ENCODE assay signal across 9 cellular contexts in the genomic region with DNA sequence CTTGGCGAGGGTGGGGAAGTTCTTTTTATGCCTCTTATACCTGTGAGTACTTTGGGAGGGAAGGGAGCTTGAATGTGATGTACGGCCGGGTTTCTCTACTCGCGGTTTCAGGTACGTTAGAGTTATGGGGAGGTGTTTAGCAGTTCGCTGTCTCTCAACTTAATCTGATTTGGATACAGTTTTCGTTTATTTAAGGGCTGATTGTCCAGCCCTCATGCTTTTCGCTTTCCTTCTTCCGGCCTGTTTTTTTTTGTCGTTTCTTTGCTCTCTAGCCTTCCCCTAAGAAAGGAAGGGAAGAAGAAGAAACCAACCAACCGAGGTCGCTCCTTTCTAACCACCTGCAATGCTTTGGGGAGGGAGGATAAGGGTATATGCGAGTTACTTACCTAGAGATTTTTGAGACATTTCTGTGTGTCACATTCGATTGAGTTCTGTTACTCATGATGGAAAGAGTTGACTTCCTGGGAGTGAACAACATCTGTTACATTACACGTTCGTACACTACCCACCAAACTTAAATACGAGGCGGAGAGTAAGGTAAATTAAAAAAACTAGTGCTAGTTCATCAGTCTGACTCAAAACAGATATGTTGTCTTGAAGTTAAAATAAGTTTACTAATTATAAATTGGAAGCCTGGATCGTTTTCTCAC. TPM values are rescaled to one million over a fixed set of nuclear protein-coding genes. Genes with fewer than 3 reads are reported as not detected.
DNase-seq lines count a peak whose midpoint lies in the region; ATAC-seq, FAIRE-seq and TF ChIP-seq lines count a peak whose summit lies in the region.
"Had no signal": no experiment of that assay in that cellular context is flagged by ENCODE, and none has a peak within 500 bp of the region (broad histone marks: within the 10 kb centered on the region; RNA-seq: fewer than 3 reads in every experiment).

No MANE protein-coding gene starts in this region.

- H3K27me3 ChIP-seq in keratinocyte (ENCODE audit: control insufficient read depth, extremely low read depth, insufficient read depth, low read length) (no peaks in the 10 kb centered on the region), upper lobe of right lung (no peaks in the 10 kb centered on the region)

- intact Hi-C loops in upper lobe of right lung (cut with DNase I), result no loop called here

- H3K4me1 Mint-ChIP-seq in activated T-cell treated with anti-CD3 and anti-CD28 coated beads, Interleukin-2, amount 50 U/mL, for 4 hours (ENCODE audit: low read depth), result peaks cover 58% of the 10 kb centered on the region
- H3K4me1 Mint-ChIP-seq in activated CD8-positive, alpha-beta T cell treated with anti-CD3 and anti-CD28 coated beads, Interleukin-2, amount 10 ng/mL, durations not matched to agents 7 days and 5 days (ENCODE audit: low read depth), result peaks cover 38% of the 10 kb centered on the region

- no peaks in the 10 kb centered on the region for H3K27me3 Mint-ChIP-seq in activated T-cell treated with anti-CD3 and anti-CD28 coated beads, Interleukin-2, amount 50 U/mL, for 4 hours (ENCODE audit: low read depth)
- no peaks in the 10 kb centered on the region for H3K27me3 Mint-ChIP-seq in activated CD8-positive, alpha-beta T cell treated with anti-CD3 and anti-CD28 coated beads, Interleukin-2, amount 10 ng/mL, durations not matched to agents 7 days and 5 days (ENCODE audit: low read depth)

- peak overlapping the region; percentile 91 for H3K9ac ChIP-seq in keratinocyte (ENCODE audit: control insufficient read depth, extremely low read depth, insufficient read depth, low read length)

- TF ChIP-seq CTCF in keratinocyte (optimal IDR thresholded peaks at IDR 0.05 in 1 of 3, IDR thresholded peaks at IDR 0.05 in 1 of 3, conservative IDR thresholded peaks at IDR 0.05 in 1 of 3; ENCODE audit: extremely low read depth in 1 of 3, insufficient read depth in 2 of 3, low read length in 3 of 3), result no peak
- no peak for TF ChIP-seq CTCF in upper lobe of right lung (IDR thresholded peaks at IDR 0.05)

- H3K36me3 ChIP-seq in keratinocyte (ENCODE audit: control insufficient read depth in 2 of 2, extremely low read depth in 1 of 2, insufficient read depth in 2 of 2, low read length in 2 of 2) (peaks cover 0 to under 1% of the 10 kb centered on the region in 2 experiments), upper lobe of right lung (peaks cover under 1% of the 10 kb centered on the region)

- no peaks in the 10 kb centered on the region for H3K9me1 ChIP-seq in keratinocyte (ENCODE audit: control insufficient read depth, extremely low read depth, insufficient read depth, low read length)

- ATAC-seq in activated T-cell treated with anti-CD3 and anti-CD28 coated beads, Interleukin-2, amount 50 U/mL, for 4 hours, result peak; percentile 2 to 3
- peak; percentile 3 for ATAC-seq in activated CD8-positive, alpha-beta T cell treated with anti-CD3 and anti-CD28 coated beads, Interleukin-2, amount 10 ng/mL, durations not matched to agents 7 days and 5 days
- ATAC-seq in upper lobe of right lung (no peak), HG02885 (IDR thresholded peaks at IDR 0.05; ENCODE audit: poor library complexity, unreplicated experiment) (no peak)

- H3K4me3 Mint-ChIP-seq in activated T-cell treated with anti-CD3 and anti-CD28 coated beads, Interleukin-2, amount 50 U/mL, for 4 hours, result no peak overlapping the region
- H3K4me3 Mint-ChIP-seq in activated CD8-positive, alpha-beta T cell treated with anti-CD3 and anti-CD28 coated beads, Interleukin-2, amount 10 ng/mL, durations not matched to agents 7 days and 5 days, result no peak overlapping the region

- H3K27ac Mint-ChIP-seq in activated CD8-positive, alpha-beta T cell treated with anti-CD3 and anti-CD28 coated beads, Interleukin-2, amount 10 ng/mL, durations not matched to agents 7 days and 5 days, result no peak overlapping the region

- H3K4me2 ChIP-seq in keratinocyte (ENCODE audit: control insufficient read depth, extremely low read depth, insufficient read depth, low read depth, low read length), result peak overlapping the region; percentile 93

- CTCF ChIA-PET in activated CD8-positive, alpha-beta T cell treated with anti-CD3 and anti-CD28 coated beads, Interleukin-2, amount 10 ng/mL, durations not matched to agents 7 days and 5 days (lab: Charles Lee), result interaction anchor here (0.9 to 2.1 kb wide), 6 partner anchors 10 to 153 kb away, joined by 4 to 12 read pairs (median 6); no protein-coding TSS in a partner anchor

- H3K4me3 ChIP-seq in keratinocyte (ENCODE audit: control insufficient read depth in 2 of 3, extremely low read depth in 1 of 3, insufficient read depth in 2 of 3, low read depth in 1 of 3, low read length in 3 of 3), result peak overlapping the region; percentile 72 to 96 (median 84)
- peak overlapping the region; percentile 90 for H3K4me3 ChIP-seq in upper lobe of right lung

- FAIRE-seq in keratinocyte (lab: Jason Lieb, UNC), result no peak
- FAIRE-seq: islet of Langerhans had no signal

- H3K79me2 ChIP-seq in keratinocyte (ENCODE audit: control insufficient read depth, insufficient read depth, low read length), result peaks cover 86% of the 10 kb centered on the region

- peaks cover 12% of the 10 kb centered on the region for H4K20me1 ChIP-seq in keratinocyte (ENCODE audit: control insufficient read depth, extremely low read depth, insufficient read depth, low read length)

- dilution Hi-C loops in keratinocyte (cut with MboI; ENCODE audit: extremely low pct_ligation_motif_present, low sequenced_read_pairs), result no loop called here

- POLR2A ChIA-PET in activated CD8-positive, alpha-beta T cell treated with anti-CD3 and anti-CD28 coated beads, Interleukin-2, amount 10 ng/mL, durations not matched to agents 7 days and 5 days (lab: Charles Lee), result interaction anchor here (0.6 to 3.0 kb wide), 5 partner anchors 10 to 197 kb away, joined by 4 to 23 read pairs (median 6); a partner anchor contains a TSS

- H3K9me3 Mint-ChIP-seq in activated T-cell treated with anti-CD3 and anti-CD28 coated beads, Interleukin-2, amount 50 U/mL, for 4 hours, result no peaks in the 10 kb centered on the region
- no peaks in the 10 kb centered on the region for H3K9me3 Mint-ChIP-seq in activated CD8-positive, alpha-beta T cell treated with anti-CD3 and anti-CD28 coated beads, Interleukin-2, amount 10 ng/mL, durations not matched to agents 7 days and 5 days (ENCODE audit: insufficient read depth)

- H3K27ac ChIP-seq in keratinocyte (ENCODE audit: control insufficient read depth, insufficient read depth, low read length), result peak overlapping the region; percentile 92
- H3K27ac ChIP-seq in upper lobe of right lung, result peak overlapping the region; percentile 94

- peak overlapping the region; percentile 85 for H2AFZ ChIP-seq in keratinocyte (ENCODE audit: control insufficient read depth, low read length)

- peaks cover 23% of the 10 kb centered on the region for H3K4me1 ChIP-seq in keratinocyte (ENCODE audit: control insufficient read depth, extremely low read depth, insufficient read depth, low read length)
- peaks cover 25% of the 10 kb centered on the region for H3K4me1 ChIP-seq in upper lobe of right lung

- H3K36me3 Mint-ChIP-seq in activated T-cell treated with anti-CD3 and anti-CD28 coated beads, Interleukin-2, amount 50 U/mL, for 4 hours (ENCODE audit: insufficient read depth), result peaks cover 3% of the 10 kb centered on the region
- peaks cover 5% of the 10 kb centered on the region for H3K36me3 Mint-ChIP-seq in activated CD8-positive, alpha-beta T cell treated with anti-CD3 and anti-CD28 coated beads, Interleukin-2, amount 10 ng/mL, durations not matched to agents 7 days and 5 days (ENCODE audit: low read depth)

- no peak for DNase-seq in activated T-cell treated with anti-CD3 and anti-CD28 coated beads, Interleukin-2, amount 50 U/mL, for 4 hours
- no peak for DNase-seq in activated T-cell treated with anti-CD3 and anti-CD28 coated beads for 4 hours
- peak; percentile 15 for DNase-seq in HT1080 (ENCODE audit: low read depth)
- no peak for DNase-seq in activated CD8-positive, alpha-beta T cell treated with anti-CD3 and anti-CD28 coated beads, Interleukin-2, amount 10 ng/mL, durations not matched to agents 7 days and 5 days
- DNase-seq in keratinocyte (ENCODE audit: low read depth, low spot score), result no peak
- DNase-seq in upper lobe of right lung, result no peak
- DNase-seq in activated naive CD4-positive, alpha-beta T cell treated with anti-CD3 and anti-CD28 coated beads, Interleukin-2, amount 50 U/mL, for 16 hours, result no peak

- H3K9me3 ChIP-seq in keratinocyte (ENCODE audit: control insufficient read depth, low read depth, low read length) (no peaks in the 10 kb centered on the region), upper lobe of right lung (no peaks in the 10 kb centered on the region)

RNA-seq across cellular contexts. Expression of a gene that starts 0.9 kb away (rescaled TPM):
- total RNA-seq in activated T-cell treated with anti-CD3 and anti-CD28 coated beads, Interleukin-2, amount 50 U/mL, for 4 hours, result 100 to 1,000 TPM; 102 to 111 (median 102) TPM
- total RNA-seq in HT1080 (2014; rRNA removed; shearing (Covaris generic)), result 22.6 and 37.3 TPM in 2 replicates
- 17.0 and 17.5 TPM in 2 replicates for polyA plus RNA-seq in HT1080 (2015; cell fraction: cytosol; rRNA removed)
- 40.3 and 44.0 TPM in 2 replicates for polyA plus RNA-seq in HT1080 (2015; cell fraction: nucleus; rRNA removed)
- 10 to 100 TPM; 47.5 TPM for total RNA-seq in activated CD8-positive, alpha-beta T cell treated with anti-CD3 and anti-CD28 coated beads, Interleukin-2, amount 10 ng/mL, durations not matched to agents 7 days and 5 days
- 13.4 to 32.6 TPM (median 24.7 TPM) in 3 replicates for polyA plus RNA-seq in keratinocyte
- 173 TPM for polyA plus RNA-seq in keratinocyte (2011; ENCODE audit: low read depth)
- polyA plus RNA-seq in keratinocyte (2011; cell fraction: cytosol; rRNA removed), result 16.7 and 29.7 TPM in 2 replicates
- 66.8 and 70.4 TPM in 2 replicates for polyA plus RNA-seq in keratinocyte (2011; cell fraction: nucleus; rRNA removed)
- 51.2 and 83.6 TPM in 2 replicates for polyA plus RNA-seq in keratinocyte (2012; ENCODE audit: low replicate concordance)
- 30.1 to 59.7 TPM (median 45.6 TPM) in 3 replicates for polyA minus RNA-seq in keratinocyte
- polyA minus RNA-seq in keratinocyte (2011; cell fraction: cytosol; rRNA and poly(A)+ RNA removed), result 5.6 TPM
- 33.0 and 91.6 TPM in 2 replicates for polyA minus RNA-seq in keratinocyte (2011; cell fraction: nucleus; rRNA and poly(A)+ RNA removed)
- total RNA-seq in upper lobe of right lung, result 30.4 TPM

RNA-seq across cellular contexts. Expression of a gene that starts 1.9 kb away (rescaled TPM):
- total RNA-seq in activated T-cell treated with anti-CD3 and anti-CD28 coated beads, Interleukin-2, amount 50 U/mL, for 4 hours, result 10 to 100 TPM; 34.3 to 36.3 (median 35.6) TPM
- total RNA-seq in HT1080 (2014; rRNA removed; shearing (Covaris generic)), result 65.7 and 67.4 TPM in 2 replicates
- polyA plus RNA-seq in HT1080 (2015; cell fraction: cytosol; rRNA removed), result 67.8 and 71.8 TPM in 2 replicates
- 70.2 and 80.7 TPM in 2 replicates for polyA plus RNA-seq in HT1080 (2015; cell fraction: nucleus; rRNA removed)
- total RNA-seq in activated CD8-positive, alpha-beta T cell treated with anti-CD3 and anti-CD28 coated beads, Interleukin-2, amount 10 ng/mL, durations not matched to agents 7 days and 5 days, result 10 to 100 TPM; 34.7 to 38.3 TPM
- 46.4 to 73.3 TPM (median 62.4 TPM) in 3 replicates for polyA plus RNA-seq in keratinocyte
- 38.0 TPM for polyA plus RNA-seq in keratinocyte (2011; ENCODE audit: low read depth)
- polyA plus RNA-seq in keratinocyte (2011; cell fraction: cytosol; rRNA removed), result 50.4 and 88.9 TPM in 2 replicates
- 43.8 and 54.8 TPM in 2 replicates for polyA plus RNA-seq in keratinocyte (2011; cell fraction: nucleus; rRNA removed)
- 22.0 and 46.8 TPM in 2 replicates for polyA plus RNA-seq in keratinocyte (2012; ENCODE audit: low replicate concordance)
- 3.7 to 29.1 TPM (median 19.1 TPM) in 3 replicates for polyA minus RNA-seq in keratinocyte
- polyA minus RNA-seq in keratinocyte (2011; cell fraction: cytosol; rRNA and poly(A)+ RNA removed), result 33.8 TPM
- 10.8 and 20.6 TPM in 2 replicates for polyA minus RNA-seq in keratinocyte (2011; cell fraction: nucleus; rRNA and poly(A)+ RNA removed)
- total RNA-seq in upper lobe of right lung, result 21.9 TPM

RNA-seq across cellular contexts. Expression of a gene that starts 37.1 kb away (rescaled TPM):
- under 1 TPM; 0.47 to 0.68 (median 0.54) TPM for total RNA-seq in activated T-cell treated with anti-CD3 and anti-CD28 coated beads, Interleukin-2, amount 50 U/mL, for 4 hours
- 0.17 TPM in 1 of 2 replicates, not detected in the other for total RNA-seq in HT1080 (2014; rRNA removed; shearing (Covaris generic))
- polyA plus RNA-seq in HT1080 (2015; cell fraction: cytosol; rRNA removed), result 0.43 and 0.51 TPM in 2 replicates
- 0.96 and 3.5 TPM in 2 replicates for polyA plus RNA-seq in HT1080 (2015; cell fraction: nucleus; rRNA removed)
- total RNA-seq in activated CD8-positive, alpha-beta T cell treated with anti-CD3 and anti-CD28 coated beads, Interleukin-2, amount 10 ng/mL, durations not matched to agents 7 days and 5 days, result 1 to 10 TPM; 1.4 to 1.6 TPM
- 0.53 to 1.4 TPM (median 1.1 TPM) in 3 replicates for polyA plus RNA-seq in keratinocyte
- polyA plus RNA-seq in keratinocyte (2011; ENCODE audit: low read depth), result 2.1 TPM
- 0.12 and 0.52 TPM in 2 replicates for polyA plus RNA-seq in keratinocyte (2011; cell fraction: cytosol; rRNA removed)
- 3.6 and 4.3 TPM in 2 replicates for polyA plus RNA-seq in keratinocyte (2011; cell fraction: nucleus; rRNA removed)
- 0.29 and 2.7 TPM in 2 replicates for polyA plus RNA-seq in keratinocyte (2012; ENCODE audit: low replicate concordance)
- polyA minus RNA-seq in keratinocyte, result 0.29 TPM in 1 of 3 replicates, not detected in the others
- not detected for polyA minus RNA-seq in keratinocyte (2011; cell fraction: cytosol; rRNA and poly(A)+ RNA removed)
- 0.62 TPM in 1 of 2 replicates, not detected in the other for polyA minus RNA-seq in keratinocyte (2011; cell fraction: nucleus; rRNA and poly(A)+ RNA removed)
- total RNA-seq in upper lobe of right lung, result 1.4 TPM

Comparison
In these comparisons a context has a peak if more than half of its experiments do, and no peak if none do; other contexts are left out.
1. ATAC-seq: peak in activated T-cell treated with anti-CD3 and anti-CD28 coated beads, Interleukin-2, amount 50 U/mL, for 4 hours (2 of 2) and activated CD8-positive, alpha-beta T cell treated with anti-CD3 and anti-CD28 coated beads, Interleukin-2, amount 10 ng/mL, durations not matched to agents 7 days and 5 days (single experiment); none in upper lobe of right lung (single experiment) and HG02885 (single experiment).